Comparison of ENCODE assay signal across 1 cellular context in genomic region chr2:113965644-113966043, GRCh38.
TF ChIP-seq lines count a peak whose summit lies in the region.

No MANE protein-coding gene starts in this region.

TF ChIP-seq in HepG2, 621 proteins besides CTCF, POLR2A, EP300 and RAD21 (continued from another document and continues in another):
- TF ChIP-seq, protein P1, sequence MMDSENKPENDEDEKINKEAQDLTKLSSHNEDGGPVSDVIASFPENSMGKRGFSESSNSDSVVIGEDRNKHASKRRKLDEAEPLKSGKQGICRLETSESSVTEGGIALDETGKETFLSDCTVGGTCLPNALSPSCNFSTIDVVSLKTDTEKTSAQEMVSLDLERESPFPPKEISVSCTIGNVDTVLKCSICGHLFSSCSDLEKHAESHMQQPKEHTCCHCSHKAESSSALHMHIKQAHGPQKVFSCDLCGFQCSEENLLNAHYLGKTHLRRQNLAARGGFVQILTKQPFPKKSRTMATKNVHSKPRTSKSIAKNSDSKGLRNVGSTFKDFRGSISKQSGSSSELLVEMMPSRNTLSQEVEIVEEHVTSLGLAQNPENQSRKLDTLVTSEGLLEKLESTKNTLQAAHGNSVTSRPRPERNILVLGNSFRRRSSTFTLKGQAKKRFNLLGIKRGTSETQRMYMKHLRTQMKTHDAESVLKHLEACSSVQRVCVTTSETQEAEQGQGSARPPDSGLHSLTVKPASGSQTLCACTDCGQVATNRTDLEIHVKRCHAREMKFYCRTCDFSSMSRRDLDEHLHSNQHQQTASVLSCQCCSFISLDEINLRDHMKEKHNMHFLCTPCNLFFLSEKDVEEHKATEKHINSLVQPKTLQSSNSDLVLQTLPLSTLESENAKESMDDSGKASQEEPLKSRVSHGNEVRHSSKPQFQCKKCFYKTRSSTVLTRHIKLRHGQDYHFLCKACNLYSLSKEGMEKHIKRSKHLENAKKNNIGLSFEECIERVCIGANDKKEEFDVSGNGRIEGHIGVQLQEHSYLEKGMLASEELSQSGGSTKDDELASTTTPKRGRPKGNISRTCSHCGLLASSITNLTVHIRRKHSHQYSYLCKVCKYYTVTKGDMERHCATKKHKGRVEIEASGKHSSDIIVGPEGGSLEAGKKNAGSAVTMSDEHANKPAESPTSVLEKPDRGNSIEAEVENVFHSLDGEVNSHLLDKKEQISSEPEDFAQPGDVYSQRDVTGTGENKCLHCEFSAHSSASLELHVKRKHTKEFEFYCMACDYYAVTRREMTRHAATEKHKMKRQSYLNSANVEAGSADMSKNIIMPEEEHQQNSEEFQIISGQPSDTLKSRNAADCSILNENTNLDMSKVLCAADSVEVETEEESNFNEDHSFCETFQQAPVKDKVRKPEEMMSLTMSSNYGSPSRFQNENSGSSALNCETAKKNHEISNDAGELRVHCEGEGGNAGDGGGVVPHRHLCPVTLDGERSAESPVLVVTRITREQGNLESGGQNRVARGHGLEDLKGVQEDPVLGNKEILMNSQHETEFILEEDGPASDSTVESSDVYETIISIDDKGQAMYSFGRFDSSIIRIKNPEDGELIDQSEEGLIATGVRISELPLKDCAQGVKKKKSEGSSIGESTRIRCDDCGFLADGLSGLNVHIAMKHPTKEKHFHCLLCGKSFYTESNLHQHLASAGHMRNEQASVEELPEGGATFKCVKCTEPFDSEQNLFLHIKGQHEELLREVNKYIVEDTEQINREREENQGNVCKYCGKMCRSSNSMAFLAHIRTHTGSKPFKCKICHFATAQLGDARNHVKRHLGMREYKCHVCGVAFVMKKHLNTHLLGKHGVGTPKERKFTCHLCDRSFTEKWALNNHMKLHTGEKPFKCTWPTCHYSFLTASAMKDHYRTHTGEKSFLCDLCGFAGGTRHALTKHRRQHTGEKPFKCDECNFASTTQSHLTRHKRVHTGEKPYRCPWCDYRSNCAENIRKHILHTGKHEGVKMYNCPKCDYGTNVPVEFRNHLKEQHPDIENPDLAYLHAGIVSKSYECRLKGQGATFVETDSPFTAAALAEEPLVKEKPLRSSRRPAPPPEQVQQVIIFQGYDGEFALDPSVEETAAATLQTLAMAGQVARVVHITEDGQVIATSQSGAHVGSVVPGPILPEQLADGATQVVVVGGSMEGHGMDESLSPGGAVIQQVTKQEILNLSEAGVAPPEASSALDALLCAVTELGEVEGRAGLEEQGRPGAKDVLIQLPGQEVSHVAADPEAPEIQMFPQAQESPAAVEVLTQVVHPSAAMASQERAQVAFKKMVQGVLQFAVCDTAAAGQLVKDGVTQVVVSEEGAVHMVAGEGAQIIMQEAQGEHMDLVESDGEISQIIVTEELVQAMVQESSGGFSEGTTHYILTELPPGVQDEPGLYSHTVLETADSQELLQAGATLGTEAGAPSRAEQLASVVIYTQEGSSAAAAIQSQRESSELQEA (CRISPR knock-in tag; IDR thresholded peaks at IDR 0.05; ENCODE audit: not compliant biosample characterization): no peak
- no peak for TF ChIP-seq ZBTB7A (CRISPR knock-in tag; IDR thresholded peaks at IDR 0.05)
- TF ChIP-seq FOXO1 (CRISPR knock-in tag; IDR thresholded peaks at IDR 0.05): no peak; the same call in 1 of the 2 replicates
- no peak for TF ChIP-seq ZNF503 (CRISPR knock-in tag; IDR thresholded peaks at IDR 0.05)
- no peak for TF ChIP-seq ZNF788 (CRISPR knock-in tag; IDR thresholded peaks at IDR 0.05; ENCODE audit: borderline replicate concordance)
- no peak for TF ChIP-seq RXRA (CRISPR knock-in tag; IDR thresholded peaks at IDR 0.05)
- TF ChIP-seq ZNF234 (CRISPR knock-in tag; conservative IDR thresholded peaks at IDR 0.05): no peak
- TF ChIP-seq MXD4 (CRISPR knock-in tag; IDR thresholded peaks at IDR 0.05): no peak
- no peak for TF ChIP-seq THAP9 (CRISPR knock-in tag; IDR thresholded peaks at IDR 0.05; ENCODE audit: borderline replicate concordance)
- TF ChIP-seq ATAD3A (CRISPR knock-in tag; IDR thresholded peaks at IDR 0.05): no peak
- TF ChIP-seq KDM5A (IDR thresholded peaks at IDR 0.05; ENCODE audit: borderline replicate concordance, low read length): no peak
- no peak for TF ChIP-seq ATF3 (CRISPR knock-in tag; IDR thresholded peaks at IDR 0.05)
- TF ChIP-seq ZNF580 (CRISPR knock-in tag; IDR thresholded peaks at IDR 0.05; ENCODE audit: borderline replicate concordance, low read depth): peak; percentile 67; the same call in 1 of the 2 replicates
- TF ChIP-seq, protein P2, sequence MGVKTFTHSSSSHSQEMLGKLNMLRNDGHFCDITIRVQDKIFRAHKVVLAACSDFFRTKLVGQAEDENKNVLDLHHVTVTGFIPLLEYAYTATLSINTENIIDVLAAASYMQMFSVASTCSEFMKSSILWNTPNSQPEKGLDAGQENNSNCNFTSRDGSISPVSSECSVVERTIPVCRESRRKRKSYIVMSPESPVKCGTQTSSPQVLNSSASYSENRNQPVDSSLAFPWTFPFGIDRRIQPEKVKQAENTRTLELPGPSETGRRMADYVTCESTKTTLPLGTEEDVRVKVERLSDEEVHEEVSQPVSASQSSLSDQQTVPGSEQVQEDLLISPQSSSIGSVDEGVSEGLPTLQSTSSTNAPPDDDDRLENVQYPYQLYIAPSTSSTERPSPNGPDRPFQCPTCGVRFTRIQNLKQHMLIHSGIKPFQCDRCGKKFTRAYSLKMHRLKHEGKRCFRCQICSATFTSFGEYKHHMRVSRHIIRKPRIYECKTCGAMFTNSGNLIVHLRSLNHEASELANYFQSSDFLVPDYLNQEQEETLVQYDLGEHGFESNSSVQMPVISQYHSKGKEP (CRISPR knock-in tag; IDR thresholded peaks at IDR 0.05): no peak
- TF ChIP-seq, protein P3, sequence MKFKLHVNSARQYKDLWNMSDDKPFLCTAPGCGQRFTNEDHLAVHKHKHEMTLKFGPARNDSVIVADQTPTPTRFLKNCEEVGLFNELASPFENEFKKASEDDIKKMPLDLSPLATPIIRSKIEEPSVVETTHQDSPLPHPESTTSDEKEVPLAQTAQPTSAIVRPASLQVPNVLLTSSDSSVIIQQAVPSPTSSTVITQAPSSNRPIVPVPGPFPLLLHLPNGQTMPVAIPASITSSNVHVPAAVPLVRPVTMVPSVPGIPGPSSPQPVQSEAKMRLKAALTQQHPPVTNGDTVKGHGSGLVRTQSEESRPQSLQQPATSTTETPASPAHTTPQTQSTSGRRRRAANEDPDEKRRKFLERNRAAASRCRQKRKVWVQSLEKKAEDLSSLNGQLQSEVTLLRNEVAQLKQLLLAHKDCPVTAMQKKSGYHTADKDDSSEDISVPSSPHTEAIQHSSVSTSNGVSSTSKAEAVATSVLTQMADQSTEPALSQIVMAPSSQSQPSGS (CRISPR knock-in tag; IDR thresholded peaks at IDR 0.05): peak; percentile 69; the same call in 1 of the 2 replicates
- TF ChIP-seq ZNF205 (CRISPR knock-in tag; IDR thresholded peaks at IDR 0.05): no peak
- no peak for TF ChIP-seq EEA1 (CRISPR knock-in tag; IDR thresholded peaks at IDR 0.05; ENCODE audit: borderline replicate concordance)
- TF ChIP-seq, protein P4, sequence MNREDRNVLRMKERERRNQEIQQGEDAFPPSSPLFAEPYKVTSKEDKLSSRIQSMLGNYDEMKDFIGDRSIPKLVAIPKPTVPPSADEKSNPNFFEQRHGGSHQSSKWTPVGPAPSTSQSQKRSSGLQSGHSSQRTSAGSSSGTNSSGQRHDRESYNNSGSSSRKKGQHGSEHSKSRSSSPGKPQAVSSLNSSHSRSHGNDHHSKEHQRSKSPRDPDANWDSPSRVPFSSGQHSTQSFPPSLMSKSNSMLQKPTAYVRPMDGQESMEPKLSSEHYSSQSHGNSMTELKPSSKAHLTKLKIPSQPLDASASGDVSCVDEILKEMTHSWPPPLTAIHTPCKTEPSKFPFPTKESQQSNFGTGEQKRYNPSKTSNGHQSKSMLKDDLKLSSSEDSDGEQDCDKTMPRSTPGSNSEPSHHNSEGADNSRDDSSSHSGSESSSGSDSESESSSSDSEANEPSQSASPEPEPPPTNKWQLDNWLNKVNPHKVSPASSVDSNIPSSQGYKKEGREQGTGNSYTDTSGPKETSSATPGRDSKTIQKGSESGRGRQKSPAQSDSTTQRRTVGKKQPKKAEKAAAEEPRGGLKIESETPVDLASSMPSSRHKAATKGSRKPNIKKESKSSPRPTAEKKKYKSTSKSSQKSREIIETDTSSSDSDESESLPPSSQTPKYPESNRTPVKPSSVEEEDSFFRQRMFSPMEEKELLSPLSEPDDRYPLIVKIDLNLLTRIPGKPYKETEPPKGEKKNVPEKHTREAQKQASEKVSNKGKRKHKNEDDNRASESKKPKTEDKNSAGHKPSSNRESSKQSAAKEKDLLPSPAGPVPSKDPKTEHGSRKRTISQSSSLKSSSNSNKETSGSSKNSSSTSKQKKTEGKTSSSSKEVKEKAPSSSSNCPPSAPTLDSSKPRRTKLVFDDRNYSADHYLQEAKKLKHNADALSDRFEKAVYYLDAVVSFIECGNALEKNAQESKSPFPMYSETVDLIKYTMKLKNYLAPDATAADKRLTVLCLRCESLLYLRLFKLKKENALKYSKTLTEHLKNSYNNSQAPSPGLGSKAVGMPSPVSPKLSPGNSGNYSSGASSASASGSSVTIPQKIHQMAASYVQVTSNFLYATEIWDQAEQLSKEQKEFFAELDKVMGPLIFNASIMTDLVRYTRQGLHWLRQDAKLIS (CRISPR knock-in tag; IDR thresholded peaks at IDR 0.05): no peak
- no peak for TF ChIP-seq JARID2 (CRISPR knock-in tag; IDR thresholded peaks at IDR 0.05; ENCODE audit: insufficient replicate concordance)
- no peak for TF ChIP-seq ZNF782 (CRISPR knock-in tag; IDR thresholded peaks at IDR 0.05; ENCODE audit: borderline replicate concordance)
- no peak for TF ChIP-seq ZBTB34 (CRISPR knock-in tag; IDR thresholded peaks at IDR 0.05)
- TF ChIP-seq NCOA2 (CRISPR knock-in tag; IDR thresholded peaks at IDR 0.05): 0 out of 2 replicates have a peak, but pooled peaks have one; percentile 27
- TF ChIP-seq NFIC (IDR thresholded peaks at IDR 0.05; ENCODE audit: low read length): no peak
- no peak for TF ChIP-seq ZIK1 (CRISPR knock-in tag; IDR thresholded peaks at IDR 0.05; ENCODE audit: borderline replicate concordance, low read depth)
- TF ChIP-seq TOPORS (CRISPR knock-in tag; IDR thresholded peaks at IDR 0.05): no peak
- TF ChIP-seq GATAD1 (CRISPR knock-in tag; IDR thresholded peaks at IDR 0.05): 0 out of 2 replicates have a peak, but pooled peaks have one; percentile 36
- no peak for TF ChIP-seq ZFP41 (CRISPR knock-in tag; IDR thresholded peaks at IDR 0.05; ENCODE audit: borderline replicate concordance)
- TF ChIP-seq ZNF446 (CRISPR knock-in tag; IDR thresholded peaks at IDR 0.05): no peak
- TF ChIP-seq PRPF4 (IDR thresholded peaks at IDR 0.05; ENCODE audit: low read depth, low read length, poor library complexity, severe bottlenecking): no peak
- no peak for TF ChIP-seq HNF4G (IDR thresholded peaks at IDR 0.05; ENCODE audit: borderline replicate concordance, low read depth, low read length)
- no peak for TF ChIP-seq HNF4G (CRISPR knock-in tag; IDR thresholded peaks at IDR 0.05; ENCODE audit: borderline replicate concordance, low read depth)
- no peak for TF ChIP-seq HDAC1 (CRISPR knock-in tag; IDR thresholded peaks at IDR 0.05)
- TF ChIP-seq, protein P5, sequence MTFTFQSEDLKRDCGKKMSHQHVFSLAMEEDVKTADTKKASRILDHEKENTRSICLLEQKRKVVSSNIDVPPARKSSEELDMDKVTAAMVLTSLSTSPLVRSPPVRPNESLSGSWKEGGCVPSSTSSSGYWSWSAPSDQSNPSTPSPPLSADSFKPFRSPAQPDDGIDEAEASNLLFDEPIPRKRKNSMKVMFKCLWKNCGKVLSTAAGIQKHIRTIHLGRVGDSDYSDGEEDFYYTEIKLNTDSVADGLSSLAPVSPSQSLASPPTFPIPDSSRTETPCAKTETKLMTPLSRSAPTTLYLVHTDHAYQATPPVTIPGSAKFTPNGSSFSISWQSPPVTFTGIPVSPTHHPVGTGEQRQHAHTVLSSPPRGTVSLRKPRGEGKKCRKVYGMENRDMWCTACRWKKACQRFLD (CRISPR knock-in tag; IDR thresholded peaks at IDR 0.05; ENCODE audit: borderline replicate concordance): no peak
